ENCODE assay signal across 15 cellular contexts in the genomic region with DNA sequence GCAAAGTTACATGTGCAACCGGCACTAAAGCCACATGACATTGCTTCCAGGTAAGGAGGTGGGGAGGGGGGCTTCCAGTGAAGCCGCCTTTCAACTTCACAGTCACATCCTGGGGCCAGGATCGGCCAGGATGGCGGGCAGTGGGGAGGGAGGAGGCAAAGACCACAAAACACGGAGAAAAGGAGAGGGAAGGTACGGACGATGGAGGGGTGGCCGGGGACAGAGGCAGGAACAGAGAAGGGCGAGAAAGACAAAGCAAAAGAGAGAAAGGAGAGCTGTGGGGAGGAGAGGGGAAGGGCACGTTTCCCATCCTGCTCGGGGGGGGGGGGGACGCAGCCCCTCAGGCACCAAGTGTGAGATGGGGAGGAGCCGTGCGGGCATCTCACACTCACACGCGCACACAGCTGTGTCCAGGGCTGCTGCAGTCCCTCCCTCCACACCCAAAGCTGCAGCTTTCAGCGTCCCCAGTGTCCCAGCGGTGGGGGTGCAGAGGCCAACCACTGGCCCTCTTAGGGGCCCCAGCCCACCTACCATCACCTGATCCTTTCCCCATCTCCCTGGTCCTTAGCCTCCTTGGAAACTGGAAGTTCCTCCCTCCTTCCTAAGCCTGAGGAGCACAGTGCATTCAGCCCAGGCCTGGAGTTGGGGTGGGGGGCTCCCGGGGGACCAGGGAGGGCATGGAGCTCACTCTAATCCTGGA. TPM values are rescaled to one million over a fixed set of nuclear protein-coding genes. Genes with fewer than 3 reads are reported as not detected.
DNase-seq lines count a peak whose midpoint lies in the region; ATAC-seq, FAIRE-seq and TF ChIP-seq lines count a peak whose summit lies in the region.
"Had no signal": no experiment of that assay in that cellular context is flagged by ENCODE, and none has a peak within 500 bp of the region (broad histone marks: within the 10 kb centered on the region; RNA-seq: fewer than 3 reads in every experiment).

No MANE protein-coding gene starts in this region.

- no peaks in the 10 kb centered on the region for H3K9me3 Mint-ChIP-seq in activated naive CD8-positive, alpha-beta T cell treated with anti-CD3 and anti-CD28 coated beads, Interleukin-2, amount 10 ng/mL, durations not matched to agents 7 days and 5 days
- no peaks in the 10 kb centered on the region for H3K9me3 Mint-ChIP-seq in activated naive CD8-positive, alpha-beta T cell treated with anti-CD3 and anti-CD28 coated beads for 36 hours
- no peaks in the 10 kb centered on the region for H3K9me3 Mint-ChIP-seq in activated B cell treated with CpG ODN at 0.5 μM for 24 hours

- no peaks in the 10 kb centered on the region for H3K79me2 ChIP-seq in HepG2 (ENCODE audit: insufficient read depth, low read length)

- no peak for ATAC-seq in activated naive CD8-positive, alpha-beta T cell treated with anti-CD3 and anti-CD28 coated beads, Interleukin-2, amount 10 ng/mL, durations not matched to agents 7 days and 5 days (ENCODE audit: low read depth)
- ATAC-seq in activated B cell treated with CpG ODN at 0.5 μM for 24 hours (ENCODE audit: low read depth) (no peak), HepG2 (no peak)

- H3K27me3 Mint-ChIP-seq in activated naive CD8-positive, alpha-beta T cell treated with anti-CD3 and anti-CD28 coated beads, Interleukin-2, amount 10 ng/mL, durations not matched to agents 7 days and 5 days, result peaks cover 31% of the 10 kb centered on the region
- H3K27me3 Mint-ChIP-seq in activated naive CD8-positive, alpha-beta T cell treated with anti-CD3 and anti-CD28 coated beads for 36 hours, result peaks cover 35% of the 10 kb centered on the region
- H3K27me3 Mint-ChIP-seq in activated B cell treated with CpG ODN at 0.5 μM for 24 hours, result peaks cover 11% of the 10 kb centered on the region

- H3K36me3 Mint-ChIP-seq in activated naive CD8-positive, alpha-beta T cell treated with anti-CD3 and anti-CD28 coated beads, Interleukin-2, amount 10 ng/mL, durations not matched to agents 7 days and 5 days, result no peaks in the 10 kb centered on the region
- no peaks in the 10 kb centered on the region for H3K36me3 Mint-ChIP-seq in activated naive CD8-positive, alpha-beta T cell treated with anti-CD3 and anti-CD28 coated beads for 36 hours
- no peaks in the 10 kb centered on the region for H3K36me3 Mint-ChIP-seq in activated B cell treated with CpG ODN at 0.5 μM for 24 hours (ENCODE audit: low read depth)

- FAIRE-seq in HepG2 (lab: Jason Lieb, UNC) (no peak), urothelium cell line (lab: Jason Lieb, UNC) (peak; percentile 20), RCC 7860 (lab: Jason Lieb, UNC) (no peak)
- FAIRE-seq: islet of Langerhans had no signal

- no peak for TF ChIP-seq POLR2A in HepG2 (IDR thresholded peaks at IDR 0.05; ENCODE audit: insufficient read depth in 1 of 2, low read depth in 2 of 2, low read length in 2 of 2)

- H3K9me3 ChIP-seq in HepG2 (ENCODE audit: low read length), result no peaks in the 10 kb centered on the region
- H3K9me3 ChIP-seq: BLaER1 treated with 17β-estradiol and CSF1 and Interleukin-3, amounts not matched to agents 10 nM and 100 nM had no signal

- in situ Hi-C loops in HepG2 (cut with HindIII; ENCODE audit: extremely low pct_ligation_motif_present, low pct_unique_long_range_greater_than_20kb), result no loop called here

- POLR2A ChIA-PET in activated naive CD8-positive, alpha-beta T cell treated with anti-CD3 and anti-CD28 coated beads, Interleukin-2, amount 10 ng/mL, durations not matched to agents 7 days and 5 days (lab: Charles Lee), result no interaction called here
- POLR2A ChIA-PET in activated B cell treated with CpG ODN at 0.5 μM for 24 hours (lab: Charles Lee), result no interaction called here
- POLR2A ChIA-PET in HepG2 (lab: Yijun Ruan, JAX), result interaction anchor here (1.7 kb wide), 1 partner anchor 57 kb away, joined by 4 read pairs; a partner anchor contains a TSS

- no TSS peak for BruUV-seq in HepG2 (replicated peaks; lab: Mats Ljungman, UMichigan)

- TF ChIP-seq CTCF in activated B cell treated with CpG ODN at 0.5 μM for 24 hours (IDR thresholded peaks at IDR 0.05) (no peak), HepG2 (CRISPR knock-in tag; IDR thresholded peaks at IDR 0.05) (no peak)

- peaks cover 12% of the 10 kb centered on the region for H3K4me1 Mint-ChIP-seq in activated naive CD8-positive, alpha-beta T cell treated with anti-CD3 and anti-CD28 coated beads, Interleukin-2, amount 10 ng/mL, durations not matched to agents 7 days and 5 days
- H3K4me1 Mint-ChIP-seq in activated naive CD8-positive, alpha-beta T cell treated with anti-CD3 and anti-CD28 coated beads for 36 hours, result peaks cover 19% of the 10 kb centered on the region
- peaks cover 29% of the 10 kb centered on the region for H3K4me1 Mint-ChIP-seq in activated B cell treated with CpG ODN at 0.5 μM for 24 hours

- TF ChIP-seq EP300 in HepG2 (IDR thresholded peaks at IDR 0.05; ENCODE audit: low read depth in 2 of 2, low read length in 2 of 2), result no peak
- no peak for TF ChIP-seq EP300 in HepG2 (CRISPR knock-in tag; IDR thresholded peaks at IDR 0.05; ENCODE audit: borderline replicate concordance)

- H3K4me1 ChIP-seq in HepG2 (ENCODE audit: insufficient read depth, low read length), result peaks cover 57% of the 10 kb centered on the region

- intact Hi-C loops in activated B cell treated with CpG ODN at 0.5 μM for 24 hours (cut with micrococcal nuclease) (loop anchor here (1.0 kb wide), 1 partner anchor 69 kb away; a partner anchor contains a TSS), HepG2 (cut with micrococcal nuclease; ENCODE audit: unreplicated experiment) (no loop called here)

- no peak overlapping the region for H2AFZ ChIP-seq in HepG2 (ENCODE audit: low read length)

- WGBS in HepG2 (ENCODE audit: low lambda C conversion rate), result 13% methylated on average over 14 of the region's 19 CpGs

- H3K27me3 ChIP-seq in HepG2 (ENCODE audit: control insufficient read depth in 1 of 2, insufficient read depth in 2 of 2, low read length in 2 of 2), result peaks cover 5 to 21% of the 10 kb centered on the region in 2 experiments; a peak in 3 of 5 replicates

- H3K4me3 ChIP-seq in HepG2 (replicated peaks in 1 of 3; ENCODE audit: insufficient read depth in 1 of 3, low read depth in 2 of 3, low read length in 3 of 3), result peak overlapping the region in 2 of 3 experiments; percentile 3 to 37; a peak in 2 of 6 replicates
- H3K4me3 ChIP-seq: SK-N-MC had no signal

- no peak for TF ChIP-seq RAD21 in HepG2 (CRISPR knock-in tag; IDR thresholded peaks at IDR 0.05)

- CTCF ChIA-PET in activated B cell treated with CpG ODN at 0.5 μM for 24 hours (lab: Charles Lee) (interaction anchor here (1.1 kb wide), 2 partner anchors 33 to 397 kb away, joined by 3 to 6 read pairs; no protein-coding TSS in a partner anchor), HepG2 (lab: Yijun Ruan, JAX; ENCODE audit: low intra/inter-chr PET ratio, low total read pairs) (no interaction called here)

- no peak overlapping the region for H3K27ac ChIP-seq in HepG2 (ENCODE audit: extremely low read length, insufficient read depth, low read length)
- H3K27ac ChIP-seq: BLaER1 treated with 17β-estradiol and CSF1 and Interleukin-3, amounts not matched to agents 10 nM and 100 nM; epithelial cell of prostate; SK-N-MC had no signal

- no peak overlapping the region for H3K27ac Mint-ChIP-seq in activated naive CD8-positive, alpha-beta T cell treated with anti-CD3 and anti-CD28 coated beads, Interleukin-2, amount 10 ng/mL, durations not matched to agents 7 days and 5 days
- no peak overlapping the region for H3K27ac Mint-ChIP-seq in activated naive CD8-positive, alpha-beta T cell treated with anti-CD3 and anti-CD28 coated beads for 36 hours
- peak overlapping the region; percentile 14 for H3K27ac Mint-ChIP-seq in activated B cell treated with CpG ODN at 0.5 μM for 24 hours

- peak; percentile 28 for DNase-seq in activated naive CD8-positive, alpha-beta T cell treated with anti-CD3 and anti-CD28 coated beads, Interleukin-2, amount 10 ng/mL, durations not matched to agents 7 days and 5 days
- no peak for DNase-seq in activated naive CD8-positive, alpha-beta T cell treated with anti-CD3 and anti-CD28 coated beads for 36 hours
- no peak for DNase-seq in activated B cell treated with CpG ODN at 0.5 μM for 24 hours
- no peak for DNase-seq in HepG2 (ENCODE audit: low spot score)
- DNase-seq in urothelium cell line (ENCODE audit: low spot score), result no peak
- no peak for DNase-seq in RCC 7860 (ENCODE audit: low spot score)
- DNase-seq in HPDE6-E6E7 (ENCODE audit: extremely low spot score), result no peak
- DNase-seq in DMS 273 treated with DMSO at 0.1 percent for 48 hours (lab: John Stamatoyannopoulos, UW), result no peak
- DNase-seq: MM.1S; NCI-H524 treated with DMSO at 0.1 percent for 48 hours; stimulated activated naive CD4-positive, alpha-beta T cell treated with Interleukin-2 at 50 U/mL for 16 hours had no signal

- H3K9ac ChIP-seq in HepG2 (ENCODE audit: insufficient read depth, low read depth, low read length), result no peak overlapping the region
- H3K9ac ChIP-seq: BLaER1 treated with 17β-estradiol and CSF1 and Interleukin-3, amounts not matched to agents 10 nM and 100 nM had no signal

- peak overlapping the region; percentile 64 for H3K4me2 ChIP-seq in HepG2 (ENCODE audit: low read depth, low read length)

- H4K20me1 ChIP-seq in HepG2 (ENCODE audit: insufficient read depth, low read length), result no peaks in the 10 kb centered on the region

- H3K36me3 ChIP-seq in HepG2 (replicated peaks in 1 of 2; ENCODE audit: control insufficient read depth in 1 of 2, insufficient read depth in 2 of 2, low read length in 2 of 2), result no peaks in the 10 kb centered on the region
- H3K36me3 ChIP-seq: BLaER1 treated with 17β-estradiol and CSF1 and Interleukin-3, amounts not matched to agents 10 nM and 100 nM had no signal

- peak overlapping the region; percentile 52 for H3K4me3 Mint-ChIP-seq in activated naive CD8-positive, alpha-beta T cell treated with anti-CD3 and anti-CD28 coated beads, Interleukin-2, amount 10 ng/mL, durations not matched to agents 7 days and 5 days
- no peak overlapping the region for H3K4me3 Mint-ChIP-seq in activated naive CD8-positive, alpha-beta T cell treated with anti-CD3 and anti-CD28 coated beads for 36 hours
- H3K4me3 Mint-ChIP-seq in activated B cell treated with CpG ODN at 0.5 μM for 24 hours, result peak overlapping the region; percentile 36

RNA-seq across cellular contexts. Expression of a gene that starts 2.4 kb away (rescaled TPM):
- total RNA-seq in activated naive CD8-positive, alpha-beta T cell treated with anti-CD3 and anti-CD28 coated beads, Interleukin-2, amount 10 ng/mL, durations not matched to agents 7 days and 5 days, result under 1 TPM; 0.11 to 0.14 TPM
- total RNA-seq in activated naive CD8-positive, alpha-beta T cell treated with anti-CD3 and anti-CD28 coated beads for 36 hours, result 1 to 10 TPM; 2.7 to 2.8 TPM
- total RNA-seq in activated B cell treated with CpG ODN at 0.5 μM for 24 hours (0.69 and 0.89 TPM in 2 replicates), HepG2 (2016; rRNA removed; fragmentation: Illumina TruSeq; extraction: Trizol) (1.7 and 3.4 TPM in 2 replicates)
- 0.20 and 0.26 TPM in 2 replicates for total RNA-seq in HepG2 (2016; cell fraction: cytosol; rRNA removed; fragmentation: Illumina TruSeq; extraction: Trizol; ENCODE audit: low read depth)
- total RNA-seq in HepG2 (2016; cell fraction: insoluble cytoplasmic fraction; rRNA removed; fragmentation: Illumina TruSeq; extraction: Trizol), result 1.6 and 2.0 TPM in 2 replicates
- total RNA-seq in HepG2 (2016; cell fraction: membrane; rRNA removed; fragmentation: Illumina TruSeq; extraction: Trizol), result 1.4 and 1.8 TPM in 2 replicates
- total RNA-seq in HepG2 (2016; cell fraction: nucleus; rRNA removed; fragmentation: Illumina TruSeq; extraction: Trizol), result 1.8 and 2.2 TPM in 2 replicates
- polyA plus RNA-seq in HepG2 (2011; rRNA removed), result 1.2 and 1.4 TPM in 2 replicates
- polyA plus RNA-seq in HepG2 (2011; cell fraction: cytosol; rRNA removed), result 0.87 and 0.92 TPM in 2 replicates
- 7.0 and 10.0 TPM in 2 replicates for polyA plus RNA-seq in HepG2 (2011; cell fraction: nucleus; rRNA removed)
- 0.94 and 1.8 TPM in 2 replicates for polyA plus RNA-seq in HepG2 (2012)
- 0.29 and 0.55 TPM in 2 replicates for polyA plus RNA-seq in HepG2 (2016; cell fraction: cytosol; fragmentation: Illumina TruSeq; extraction: Trizol; ENCODE audit: low read depth)
- 0.69 and 1.5 TPM in 2 replicates for polyA plus RNA-seq in HepG2 (2016; cell fraction: insoluble cytoplasmic fraction; fragmentation: Illumina TruSeq; extraction: Trizol; ENCODE audit: low read depth)
- 0.64 and 0.86 TPM in 2 replicates for polyA plus RNA-seq in HepG2 (2016; cell fraction: membrane; fragmentation: Illumina TruSeq; extraction: Trizol; ENCODE audit: low read depth)
- polyA plus RNA-seq in HepG2 (2016; cell fraction: nucleus; fragmentation: Illumina TruSeq; extraction: Trizol; ENCODE audit: insufficient read depth, low read depth), result 4.8 and 5.7 TPM in 2 replicates
- 0.05 and 0.76 TPM in 2 replicates for polyA minus RNA-seq in HepG2 (2011; rRNA and poly(A)+ RNA removed; ENCODE audit: low replicate concordance)
- 0.40 and 1.4 TPM in 2 replicates for polyA minus RNA-seq in HepG2 (2011; cell fraction: cytosol; rRNA and poly(A)+ RNA removed)
- polyA minus RNA-seq in HepG2 (2011; cell fraction: nucleus; rRNA and poly(A)+ RNA removed), result 0.77 and 0.87 TPM in 2 replicates

RNA-seq across cellular contexts. Expression of a gene that starts 12.3 kb away (rescaled TPM):
- total RNA-seq in activated naive CD8-positive, alpha-beta T cell treated with anti-CD3 and anti-CD28 coated beads, Interleukin-2, amount 10 ng/mL, durations not matched to agents 7 days and 5 days, result not detected
- total RNA-seq in activated naive CD8-positive, alpha-beta T cell treated with anti-CD3 and anti-CD28 coated beads for 36 hours, result under 1 TPM in 1 of 2 experiments, not detected in 1; 0.16 TPM
- total RNA-seq in activated B cell treated with CpG ODN at 0.5 μM for 24 hours, result not detected in 2 replicates
- total RNA-seq in HepG2 (2016; rRNA removed; fragmentation: Illumina TruSeq; extraction: Trizol), result 0.24 and 0.25 TPM in 2 replicates
- not detected in 2 replicates for total RNA-seq in HepG2 (2016; cell fraction: cytosol; rRNA removed; fragmentation: Illumina TruSeq; extraction: Trizol; ENCODE audit: low read depth)
- 0.13 and 0.27 TPM in 2 replicates for total RNA-seq in HepG2 (2016; cell fraction: insoluble cytoplasmic fraction; rRNA removed; fragmentation: Illumina TruSeq; extraction: Trizol)
- 0.34 TPM in 1 of 2 replicates, not detected in the other for total RNA-seq in HepG2 (2016; cell fraction: membrane; rRNA removed; fragmentation: Illumina TruSeq; extraction: Trizol)
- 0.16 TPM in 1 of 2 replicates, not detected in the other for total RNA-seq in HepG2 (2016; cell fraction: nucleus; rRNA removed; fragmentation: Illumina TruSeq; extraction: Trizol)
- polyA plus RNA-seq in HepG2 (2011; rRNA removed), result 0.44 and 0.52 TPM in 2 replicates
- 0.27 and 0.36 TPM in 2 replicates for polyA plus RNA-seq in HepG2 (2011; cell fraction: cytosol; rRNA removed)
- 0.63 and 0.69 TPM in 2 replicates for polyA plus RNA-seq in HepG2 (2011; cell fraction: nucleus; rRNA removed)
- polyA plus RNA-seq in HepG2 (2012), result 0.35 and 0.60 TPM in 2 replicates
- polyA plus RNA-seq in HepG2 (2016; cell fraction: cytosol; fragmentation: Illumina TruSeq; extraction: Trizol; ENCODE audit: low read depth), result 0.11 and 0.24 TPM in 2 replicates
- 0.21 TPM in 1 of 2 replicates, not detected in the other for polyA plus RNA-seq in HepG2 (2016; cell fraction: insoluble cytoplasmic fraction; fragmentation: Illumina TruSeq; extraction: Trizol; ENCODE audit: low read depth)
- polyA plus RNA-seq in HepG2 (2016; cell fraction: membrane; fragmentation: Illumina TruSeq; extraction: Trizol; ENCODE audit: low read depth), result 0.14 and 0.47 TPM in 2 replicates
- 0.36 TPM in 1 of 2 replicates, not detected in the other for polyA plus RNA-seq in HepG2 (2016; cell fraction: nucleus; fragmentation: Illumina TruSeq; extraction: Trizol; ENCODE audit: insufficient read depth, low read depth)
- polyA minus RNA-seq in HepG2 (2011; rRNA and poly(A)+ RNA removed; ENCODE audit: low replicate concordance), result 0.78 TPM in 1 of 2 replicates, not detected in the other
- polyA minus RNA-seq in HepG2 (2011; cell fraction: cytosol; rRNA and poly(A)+ RNA removed), result not detected in 2 replicates
- 0.52 and 0.62 TPM in 2 replicates for polyA minus RNA-seq in HepG2 (2011; cell fraction: nucleus; rRNA and poly(A)+ RNA removed)

RNA-seq across cellular contexts. Expression of a gene that starts 57.0 kb away (rescaled TPM):
- 100 to 1,000 TPM; 313 to 324 TPM for total RNA-seq in activated naive CD8-positive, alpha-beta T cell treated with anti-CD3 and anti-CD28 coated beads, Interleukin-2, amount 10 ng/mL, durations not matched to agents 7 days and 5 days
- total RNA-seq in activated naive CD8-positive, alpha-beta T cell treated with anti-CD3 and anti-CD28 coated beads for 36 hours, result 100 to 1,000 TPM; 156 to 169 TPM
- total RNA-seq in activated B cell treated with CpG ODN at 0.5 μM for 24 hours (179 and 183 TPM in 2 replicates), HepG2 (2016; rRNA removed; fragmentation: Illumina TruSeq; extraction: Trizol) (137 and 163 TPM in 2 replicates)
- 199 and 242 TPM in 2 replicates for total RNA-seq in HepG2 (2016; cell fraction: cytosol; rRNA removed; fragmentation: Illumina TruSeq; extraction: Trizol; ENCODE audit: low read depth)
- 127 and 136 TPM in 2 replicates for total RNA-seq in HepG2 (2016; cell fraction: insoluble cytoplasmic fraction; rRNA removed; fragmentation: Illumina TruSeq; extraction: Trizol)
- total RNA-seq in HepG2 (2016; cell fraction: membrane; rRNA removed; fragmentation: Illumina TruSeq; extraction: Trizol), result 121 and 142 TPM in 2 replicates
- total RNA-seq in HepG2 (2016; cell fraction: nucleus; rRNA removed; fragmentation: Illumina TruSeq; extraction: Trizol), result 131 and 144 TPM in 2 replicates
- 88.7 and 98.5 TPM in 2 replicates for polyA plus RNA-seq in HepG2 (2011; rRNA removed)
- polyA plus RNA-seq in HepG2 (2011; cell fraction: cytosol; rRNA removed), result 46.9 and 55.6 TPM in 2 replicates
- polyA plus RNA-seq in HepG2 (2011; cell fraction: nucleus; rRNA removed), result 118 and 119 TPM in 2 replicates
- 63.1 and 84.6 TPM in 2 replicates for polyA plus RNA-seq in HepG2 (2012)
- 6.5 and 7.7 TPM in 2 replicates for polyA plus RNA-seq in HepG2 (2016; cell fraction: cytosol; fragmentation: Illumina TruSeq; extraction: Trizol; ENCODE audit: low read depth)
- polyA plus RNA-seq in HepG2 (2016; cell fraction: insoluble cytoplasmic fraction; fragmentation: Illumina TruSeq; extraction: Trizol; ENCODE audit: low read depth), result 121 TPM in 2 replicates
- 20.7 and 20.9 TPM in 2 replicates for polyA plus RNA-seq in HepG2 (2016; cell fraction: membrane; fragmentation: Illumina TruSeq; extraction: Trizol; ENCODE audit: low read depth)
- 198 and 208 TPM in 2 replicates for polyA plus RNA-seq in HepG2 (2016; cell fraction: nucleus; fragmentation: Illumina TruSeq; extraction: Trizol; ENCODE audit: insufficient read depth, low read depth)
- polyA minus RNA-seq in HepG2 (2011; rRNA and poly(A)+ RNA removed; ENCODE audit: low replicate concordance), result 48.7 and 70.5 TPM in 2 replicates
- polyA minus RNA-seq in HepG2 (2011; cell fraction: cytosol; rRNA and poly(A)+ RNA removed), result 74.2 and 80.9 TPM in 2 replicates
- polyA minus RNA-seq in HepG2 (2011; cell fraction: nucleus; rRNA and poly(A)+ RNA removed), result 129 and 144 TPM in 2 replicates
